In genomic region chr10:101464518-101465085, GRCh38 we compare ENCODE assay signal across 14 cellular contexts.
"Had no signal": no experiment of that assay in that cellular context is flagged by ENCODE, and none has a peak within 500 bp of the region (broad histone marks: within the 10 kb centered on the region; RNA-seq: fewer than 3 reads in every experiment).

No MANE protein-coding gene starts in this region.

- ATAC-seq: activated T-cell treated with anti-CD3 and anti-CD28 coated beads, Interleukin-2, amount 50 U/mL, for 72 hours; pancreas had no signal

- H3K36me3 ChIP-seq: pancreas, thyroid gland, uterus had no signal

- H3K9me3 ChIP-seq: heart left ventricle, pancreas, thyroid gland, uterus had no signal

- DNase-seq: activated CD4-positive, alpha-beta T cell treated with anti-CD3 and anti-CD28 coated beads for 1 hour; activated CD4-positive, alpha-beta T cell treated with anti-CD3 and anti-CD28 coated beads, Interleukin-2, amount 50 U/mL, for 48 hours; activated gamma-delta T cell treated with Interleukin-2 at 50 U/mL for 16 hours; activated naive CD8-positive, alpha-beta T cell treated with anti-CD3 and anti-CD28 coated beads for 36 hours; activated T-cell treated with anti-CD3 and anti-CD28 coated beads, Interleukin-2, amount 50 U/mL, for 72 hours; anterior cingulate cortex; foreskin melanocyte; heart left ventricle; islet precursor cell; pancreas; small intestine; T-helper 2 cell; thyroid gland; uterus had no signal

- H3K27ac ChIP-seq: heart left ventricle, pancreas, thyroid gland, uterus had no signal

- H3K27me3 ChIP-seq: heart left ventricle, pancreas, thyroid gland, uterus had no signal

- H3K4me3 ChIP-seq: heart left ventricle, pancreas, thyroid gland, uterus had no signal
